Comparison of ENCODE assay signal across 18 cellular contexts in genomic region chr12:91513354-91513753, GRCh38.
"Had no signal": no experiment of that assay in that cellular context is flagged by ENCODE, and none has a peak within 500 bp of the region (broad histone marks: within the 10 kb centered on the region; RNA-seq: fewer than 3 reads in every experiment).

No MANE protein-coding gene starts in this region.

- H3K4me3 ChIP-seq: body of pancreas, colonic mucosa, pancreas, right lobe of liver, upper lobe of right lung had no signal

- DNase-seq: activated CD4-positive, alpha-beta T cell treated with anti-CD3 and anti-CD28 coated beads for 1 hour; activated CD4-positive, alpha-beta T cell treated with anti-CD3 and anti-CD28 coated beads, Interleukin-2, amount 50 U/mL, for 48 hours; activated naive CD4-positive, alpha-beta T cell; activated naive CD8-positive, alpha-beta T cell treated with anti-CD3 and anti-CD28 coated beads for 36 hours; body of pancreas; caudate nucleus; colonic mucosa; erythroblast; mesendoderm; naive thymus-derived CD8-positive, alpha-beta T cell; pancreas; right lobe of liver; stimulated activated CD4-positive, alpha-beta T cell treated with anti-CD3 and anti-CD28 coated beads, Interleukin-4, amount 100 ng/mL, for 4 hours; SW 1271; T-helper 2 cell; upper lobe of right lung; WERI-Rb-1 had no signal

- ATAC-seq: body of pancreas; naive thymus-derived CD8-positive, alpha-beta T cell; pancreas; right lobe of liver; stimulated activated memory B cell treated with anti-CD40 and anti-IgM and Interleukin-4, amounts not matched to agents 10 μg/mL and 1 μg/mL and 100 μg/mL, for 72 hours; upper lobe of right lung had no signal
